8 cellular contexts compared by ENCODE assay signal in genomic region chr5:176360894-176361436, GRCh38. TPM values are rescaled to one million over a fixed set of nuclear protein-coding genes. Genes with fewer than 3 reads are reported as not detected.
DNase-seq lines count a peak whose midpoint lies in the region; ATAC-seq, FAIRE-seq and TF ChIP-seq lines count a peak whose summit lies in the region.

No MANE protein-coding gene starts in this region.

- no peak for FAIRE-seq in small intestine (lab: Jason Lieb, UNC)

- no peaks in the 10 kb centered on the region for H3K27me3 Mint-ChIP-seq in activated naive CD8-positive, alpha-beta T cell treated with anti-CD3 and anti-CD28 coated beads for 36 hours

- H3K9me3 ChIP-seq in DND-41 (ENCODE audit: insufficient read depth, low read length, severe bottlenecking) (no peaks in the 10 kb centered on the region), iPS DF 6.9 (ENCODE audit: control insufficient read depth, insufficient read depth, low read length) (no peaks in the 10 kb centered on the region), small intestine (ENCODE audit: control insufficient read depth, low read depth) (no peaks in the 10 kb centered on the region)

- H3K4me1 ChIP-seq in DND-41 (ENCODE audit: insufficient read depth, low read length) (peaks cover 28% of the 10 kb centered on the region), iPS DF 6.9 (ENCODE audit: control insufficient read depth, insufficient read depth, low read length) (no peaks in the 10 kb centered on the region), small intestine (ENCODE audit: control insufficient read depth in 2 of 2, insufficient read depth in 1 of 2, low read depth in 1 of 2, low read length in 1 of 2) (peaks cover 0 to 4% of the 10 kb centered on the region in 2 donors)

- H3K27me3 ChIP-seq in DND-41 (ENCODE audit: insufficient read depth, low read length, poor library complexity) (no peaks in the 10 kb centered on the region), iPS DF 6.9 (ENCODE audit: control insufficient read depth, insufficient read depth, low read length) (peaks cover 8% of the 10 kb centered on the region), small intestine (ENCODE audit: control insufficient read depth in 2 of 2, insufficient read depth in 2 of 2, low read length in 2 of 2) (no peaks in the 10 kb centered on the region)

- H3K36me3 ChIP-seq in DND-41 (ENCODE audit: insufficient read depth, low read length) (peaks cover 33% of the 10 kb centered on the region), iPS DF 6.9 (ENCODE audit: control insufficient read depth, insufficient read depth, low read length) (peaks cover 2% of the 10 kb centered on the region; the same call in 1 of the 2 replicates), small intestine (ENCODE audit: control insufficient read depth in 2 of 2, insufficient read depth in 2 of 2, low read length in 2 of 2) (peaks cover 0 to 2% of the 10 kb centered on the region in 2 donors)

- H3K9me3 Mint-ChIP-seq in activated naive CD8-positive, alpha-beta T cell treated with anti-CD3 and anti-CD28 coated beads for 36 hours: no peaks in the 10 kb centered on the region

- ATAC-seq in DND-41 (ENCODE audit: insufficient read depth, low read depth) (no peak; the same call in 2 of the 3 replicates), HG03432 (IDR thresholded peaks at IDR 0.05; ENCODE audit: unreplicated experiment) (peak; percentile 21), GM21528 (IDR thresholded peaks at IDR 0.05; ENCODE audit: low FRiP score, unreplicated experiment) (no peak), GM19397 (IDR thresholded peaks at IDR 0.05; ENCODE audit: unreplicated experiment) (no peak)

- H3K79me2 ChIP-seq in DND-41 (ENCODE audit: insufficient read depth, low read length): peaks cover 50% of the 10 kb centered on the region

- H3K4me3 ChIP-seq in DND-41 (ENCODE audit: low read depth in 1 of 2, low read length in 2 of 2) (peak overlapping the region; percentile 75 to 99), iPS DF 6.9 (ENCODE audit: low read length) (peak overlapping the region; percentile 73), small intestine (ENCODE audit: low read depth in 1 of 2, low read length in 2 of 2) (peak overlapping the region; percentile 84 to 87)

- peak overlapping the region; percentile 98 for H3K27ac Mint-ChIP-seq in activated naive CD8-positive, alpha-beta T cell treated with anti-CD3 and anti-CD28 coated beads for 36 hours

- DNase-seq in DND-41 (no peak), iPS DF 6.9 (ENCODE audit: low read depth, low spot score) (no peak), small intestine (peak; percentile 20)
- DNase-seq in activated naive CD8-positive, alpha-beta T cell treated with anti-CD3 and anti-CD28 coated beads for 36 hours: no peak
- no peak for DNase-seq in stimulated activated CD4-positive, alpha-beta T cell treated with anti-CD3 and anti-CD28 coated beads, Interleukin-1b, Interleukin-23, amount 100 ng/mL, for 48 hours

- peak overlapping the region; percentile 89 for H2AFZ ChIP-seq in DND-41 (ENCODE audit: low read depth, low read length)

- peak overlapping the region; percentile 99 for H3K4me3 Mint-ChIP-seq in activated naive CD8-positive, alpha-beta T cell treated with anti-CD3 and anti-CD28 coated beads for 36 hours

- peak overlapping the region; percentile 90 for H3K9ac ChIP-seq in DND-41 (ENCODE audit: low read depth, low read length)

- H3K36me3 Mint-ChIP-seq in activated naive CD8-positive, alpha-beta T cell treated with anti-CD3 and anti-CD28 coated beads for 36 hours: peaks cover 17% of the 10 kb centered on the region

- peaks cover 17% of the 10 kb centered on the region; the same call in 1 of the 2 replicates for H4K20me1 ChIP-seq in DND-41 (ENCODE audit: insufficient read depth, low read length)

- peaks cover 25% of the 10 kb centered on the region for H3K4me1 Mint-ChIP-seq in activated naive CD8-positive, alpha-beta T cell treated with anti-CD3 and anti-CD28 coated beads for 36 hours

- whole genome bisulfite sequencing in iPS DF 6.9 (ENCODE audit: insufficient coverage, insufficient read length): no CpG with 5 or more reads among the region's 27 CpGs
- 1 to 2% (median 2%) methylated on average over 27 of the region's 27 CpGs for WGBS in small intestine, 3 donors

- no peak for TF ChIP-seq CTCF in DND-41 (IDR thresholded peaks at IDR 0.05; ENCODE audit: borderline replicate concordance, extremely low read depth, low read length, poor library complexity, severe bottlenecking)

- H3K4me2 ChIP-seq in DND-41 (ENCODE audit: insufficient read depth, low read length): peak overlapping the region; percentile 82

- peak overlapping the region; percentile 80 for H3K27ac ChIP-seq in DND-41 (ENCODE audit: low read length)
- no peak overlapping the region for H3K27ac ChIP-seq in iPS DF 6.9 (ENCODE audit: low read length)
- H3K27ac ChIP-seq in small intestine (ENCODE audit: low read depth in 1 of 2, low read length in 1 of 2): peak overlapping the region; percentile 66 to 73

RNA-seq across cellular contexts. Expression of gene KIAA1191, which starts 0.6 kb away (rescaled TPM):
- 10 to 100 TPM; 38.2 to 41.7 TPM for total RNA-seq in activated naive CD8-positive, alpha-beta T cell treated with anti-CD3 and anti-CD28 coated beads for 36 hours
- 10 to 100 TPM; 43.7 to 96.4 (median 73.5) TPM for polyA plus RNA-seq in small intestine

RNA-seq across cellular contexts. Expression of gene ARL10, which starts 4.3 kb away (rescaled TPM):
- 10 to 100 TPM in 1 of 2 experiments, 1 to 10 TPM in 1; 8.0 to 12.1 TPM for total RNA-seq in activated naive CD8-positive, alpha-beta T cell treated with anti-CD3 and anti-CD28 coated beads for 36 hours
- under 1 TPM in 2 of 3 donors, not detected in 1; under 0.01 to 0.97 TPM for polyA plus RNA-seq in small intestine

RNA-seq across cellular contexts. Expression of gene NOP16, which starts 27.4 kb away (rescaled TPM):
- total RNA-seq in activated naive CD8-positive, alpha-beta T cell treated with anti-CD3 and anti-CD28 coated beads for 36 hours: 100 to 1,000 TPM; 154 to 158 TPM
- 10 to 100 TPM; 28.6 to 47.6 (median 29.7) TPM for polyA plus RNA-seq in small intestine

RNA-seq across cellular contexts. Expression of gene HIGD2A, which starts 27.6 kb away (rescaled TPM):
- 10 to 100 TPM; 94.0 to 94.5 TPM for total RNA-seq in activated naive CD8-positive, alpha-beta T cell treated with anti-CD3 and anti-CD28 coated beads for 36 hours
- 100 to 1,000 TPM; 207 to 343 (median 333) TPM for polyA plus RNA-seq in small intestine

RNA-seq across cellular contexts. Expression of gene CLTB, which starts 55.4 kb away (rescaled TPM):
- 10 to 100 TPM; 53.4 to 57.7 TPM for total RNA-seq in activated naive CD8-positive, alpha-beta T cell treated with anti-CD3 and anti-CD28 coated beads for 36 hours
- 100 to 1,000 TPM; 189 to 359 (median 337) TPM for polyA plus RNA-seq in small intestine
